10 cellular contexts compared by ENCODE assay signal in the genomic region with DNA sequence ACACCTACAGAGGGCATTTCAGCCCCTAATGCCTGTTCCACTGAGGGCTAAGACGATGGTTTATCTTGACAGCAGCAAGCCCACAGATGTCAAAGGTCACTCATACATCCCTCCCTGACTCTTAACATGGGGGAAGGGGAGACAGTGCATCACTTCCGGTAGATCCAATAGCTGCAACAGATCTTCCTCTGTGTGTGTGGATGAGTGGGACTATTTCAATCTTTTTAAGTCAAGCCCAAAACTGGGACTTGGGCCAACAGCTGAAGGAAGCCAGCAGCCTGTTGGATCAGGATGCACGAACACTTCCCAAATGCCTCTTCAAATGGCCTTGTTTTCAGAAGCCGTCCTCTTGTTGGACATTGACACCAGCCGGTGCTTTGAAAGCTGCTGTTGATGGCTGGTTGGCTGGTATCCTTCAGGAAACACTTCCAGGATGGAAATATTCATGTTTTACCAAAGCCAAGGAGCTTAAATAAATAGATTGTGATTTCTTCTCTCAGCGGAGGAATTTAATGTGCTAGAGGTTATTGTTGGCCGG. TPM values are rescaled to one million over a fixed set of nuclear protein-coding genes. Genes with fewer than 3 reads are reported as not detected.
A peak's percentile ranks its signal among the peaks of the same experiment; 100 is the strongest.
DNase-seq lines count a peak whose midpoint lies in the region; ATAC-seq and TF ChIP-seq lines count a peak whose summit lies in the region.
"Had no signal": no experiment of that assay in that cellular context is flagged by ENCODE, and none has a peak within 500 bp of the region (broad histone marks: within the 10 kb centered on the region; RNA-seq: fewer than 3 reads in every experiment).

No MANE protein-coding gene starts in this region.

- H3K36me3 ChIP-seq in rectal smooth muscle tissue (ENCODE audit: control insufficient read depth, insufficient read depth, low read length), result no peaks in the 10 kb centered on the region

- intact Hi-C loops in right cardiac atrium (cut with DNase I), result no loop called here

- H3K9me3 Mint-ChIP-seq in brain, result peaks cover 0 to 8% (median 3%) of the 10 kb centered on the region in 5 experiments
- peaks cover 5% of the 10 kb centered on the region for H3K9me3 Mint-ChIP-seq in activated T-cell treated with anti-CD3 and anti-CD28 coated beads, Interleukin-2, amount 50 U/mL, for 24 hours
- H3K9me3 Mint-ChIP-seq: activated T-helper 2 cell treated with anti-CD3 and anti-CD28 coated beads, Interferon-gamma antibody, Interleukin-2, Interleukin-4, amounts not matched to agents 10 μg/mL and 5 μg/mL and 100 μg/mL, durations not matched to agents 14 hours and 24 hours and 36 hours had no signal

- WGBS in right cardiac atrium, result 10% methylated on average over 7 of the region's 7 CpGs

- peaks cover 27% of the 10 kb centered on the region for H3K4me1 Mint-ChIP-seq in brain
- H3K4me1 Mint-ChIP-seq in activated T-cell treated with anti-CD3 and anti-CD28 coated beads, Interleukin-2, amount 50 U/mL, for 24 hours (ENCODE audit: low read depth), result peaks cover 20% of the 10 kb centered on the region

- TF ChIP-seq CTCF in brain (conservative IDR thresholded peaks at IDR 0.05), result no peak

- H3K9ac ChIP-seq in rectal smooth muscle tissue (ENCODE audit: low read length), result no peak overlapping the region

- peaks cover 12% of the 10 kb centered on the region for H3K4me1 ChIP-seq in right cardiac atrium (ENCODE audit: control insufficient read depth, insufficient read depth, low read length)
- H3K4me1 ChIP-seq in rectal smooth muscle tissue (ENCODE audit: control insufficient read depth, insufficient read depth, low read length), result peaks cover 18% of the 10 kb centered on the region

- ATAC-seq in right cardiac atrium, result peak; percentile 85 to 91
- no peak for ATAC-seq in HG02763 (IDR thresholded peaks at IDR 0.05; ENCODE audit: unreplicated experiment)

- H3K27ac Mint-ChIP-seq in brain, result peak overlapping the region in 3 of 5 experiments; percentile 28 to 82 (median 77)
- H3K27ac Mint-ChIP-seq in activated T-cell treated with anti-CD3 and anti-CD28 coated beads, Interleukin-2, amount 50 U/mL, for 24 hours, result no peak overlapping the region
- H3K27ac Mint-ChIP-seq: activated T-helper 2 cell treated with anti-CD3 and anti-CD28 coated beads, Interferon-gamma antibody, Interleukin-2, Interleukin-4, amounts not matched to agents 10 μg/mL and 5 μg/mL and 100 μg/mL, durations not matched to agents 14 hours and 24 hours and 36 hours had no signal

- no peak overlapping the region for H3K4me3 Mint-ChIP-seq in brain
- H3K4me3 Mint-ChIP-seq in activated T-cell treated with anti-CD3 and anti-CD28 coated beads, Interleukin-2, amount 50 U/mL, for 24 hours, result no peak overlapping the region

- H3K27me3 ChIP-seq in right cardiac atrium (ENCODE audit: control insufficient read depth, insufficient read depth) (no peaks in the 10 kb centered on the region), rectal smooth muscle tissue (ENCODE audit: control insufficient read depth, insufficient read depth, low read length) (no peaks in the 10 kb centered on the region)

- DNase-seq in EH (ENCODE audit: low read depth), result peak; percentile 89
- peak; percentile 93 to 96 (median 93) for DNase-seq in right cardiac atrium
- DNase-seq in mesenteric fat pad (ENCODE audit: low spot score), result no peak
- no peak for DNase-seq in activated T-cell treated with anti-CD3 and anti-CD28 coated beads, Interleukin-2, amount 50 U/mL, for 24 hours
- DNase-seq in NCI-H1092 treated with DMSO at 0.1 percent for 48 hours (lab: John Stamatoyannopoulos, UW), result no peak
- DNase-seq: SIG-M5 had no signal

- no peaks in the 10 kb centered on the region for H3K9me3 ChIP-seq in right cardiac atrium (ENCODE audit: control insufficient read depth, low read length)

- peaks cover 10% of the 10 kb centered on the region for H3K27me3 Mint-ChIP-seq in brain
- H3K27me3 Mint-ChIP-seq in activated T-cell treated with anti-CD3 and anti-CD28 coated beads, Interleukin-2, amount 50 U/mL, for 24 hours, result peaks cover 20% of the 10 kb centered on the region

- no peak overlapping the region for H3K4me3 ChIP-seq in right cardiac atrium (ENCODE audit: low read length)
- no peak overlapping the region for H3K4me3 ChIP-seq in rectal smooth muscle tissue (ENCODE audit: low read length)

- H3K36me3 Mint-ChIP-seq in brain, result no peaks in the 10 kb centered on the region
- H3K36me3 Mint-ChIP-seq in activated T-cell treated with anti-CD3 and anti-CD28 coated beads, Interleukin-2, amount 50 U/mL, for 24 hours (ENCODE audit: low read depth), result no peaks in the 10 kb centered on the region

- peak overlapping the region; percentile 93 for H3K27ac ChIP-seq in right cardiac atrium (ENCODE audit: low read length)
- peak overlapping the region; percentile 79 for H3K27ac ChIP-seq in rectal smooth muscle tissue (ENCODE audit: low read depth, low read length)

RNA-seq across cellular contexts. Expression of a gene that starts 59.2 kb away (rescaled TPM):
- 0.31 TPM for polyA plus RNA-seq in brain (ENCODE audit: insufficient read depth, low read depth, low replicate concordance)
- 1 to 10 TPM in 3 of 4 donors, not detected in 1; 3.0 to 4.3 (median 3.9) TPM for total RNA-seq in right cardiac atrium
- 1.9 TPM for polyA plus RNA-seq in right cardiac atrium
- total RNA-seq in mesenteric fat pad, result 101 TPM

Comparison
In these comparisons a context has a peak if more than half of its experiments do, and no peak if none do; other contexts are left out.
1. DNase-seq: peak in EH (single experiment) and right cardiac atrium (3 of 3); none in mesenteric fat pad (single experiment), activated T-cell treated with anti-CD3 and anti-CD28 coated beads, Interleukin-2, amount 50 U/mL, for 24 hours (single experiment) and NCI-H1092 treated with DMSO at 0.1 percent for 48 hours (single experiment).
2. RNA of a gene that starts 59.2 kb away (total RNA-seq): 101 TPM in mesenteric fat pad (single experiment); 3.0 to 4.3 TPM in right cardiac atrium; every median in the first group is over 10 times any median in the second.